ENCODE assay signal across 14 cellular contexts in genomic region chr5:52943285-52943684, GRCh38. TPM values are rescaled to one million over a fixed set of nuclear protein-coding genes. Genes with fewer than 3 reads are reported as not detected.
A peak's percentile ranks its signal among the peaks of the same experiment; 100 is the strongest.
DNase-seq lines count a peak whose midpoint lies in the region; ATAC-seq and TF ChIP-seq lines count a peak whose summit lies in the region.
"Had no signal": no experiment of that assay in that cellular context is flagged by ENCODE, and none has a peak within 500 bp of the region (broad histone marks: within the 10 kb centered on the region; RNA-seq: fewer than 3 reads in every experiment).

No MANE protein-coding gene starts in this region.

- H3K4me3 ChIP-seq in endodermal cell (ENCODE audit: low read length): no peak overlapping the region
- no peak overlapping the region for H3K4me3 ChIP-seq in lower leg skin (ENCODE audit: low read depth, poor library complexity, severe bottlenecking)
- H3K4me3 ChIP-seq: prostate gland had no signal

- no peaks in the 10 kb centered on the region for H3K36me3 ChIP-seq in endodermal cell (ENCODE audit: control insufficient read depth, insufficient read depth, low read length)
- H3K36me3 ChIP-seq: prostate gland had no signal

- no peak for TF ChIP-seq POLR2A in lower leg skin (IDR thresholded peaks at IDR 0.05)

- H3K27me3 Mint-ChIP-seq in endodermal cell (ENCODE audit: insufficient read depth): no peaks in the 10 kb centered on the region

- peak; percentile 76 for ATAC-seq in GM19351 (IDR thresholded peaks at IDR 0.05; ENCODE audit: unreplicated experiment)
- ATAC-seq in GM21447 (IDR thresholded peaks at IDR 0.05; ENCODE audit: unreplicated experiment): no peak

- no peaks in the 10 kb centered on the region for H3K4me1 Mint-ChIP-seq in endodermal cell

- no peaks in the 10 kb centered on the region for H3K36me3 Mint-ChIP-seq in endodermal cell (ENCODE audit: low read depth)
- H3K36me3 Mint-ChIP-seq: CD4-positive, CD25-positive, alpha-beta regulatory T cell had no signal

- no peak overlapping the region for H3K9ac ChIP-seq in endodermal cell (ENCODE audit: extremely low read depth, low read length, poor library complexity, severe bottlenecking)

- H3K4me3 Mint-ChIP-seq in endodermal cell: no peak overlapping the region
- H3K4me3 Mint-ChIP-seq: activated T-helper 1 cell treated with anti-CD3 and anti-CD28 coated beads, Interleukin-12 subunit alpha, Interleukin-12 subunit beta, Interleukin-2, Interleukin-4 antibody, amounts not matched to agents 30 ng/mL and 10 ng/mL and 1 ng/mL, durations not matched to agents 14 hours and 24 hours and 36 hours; CD4-positive, CD25-positive, alpha-beta regulatory T cell; T-helper 1 cell treated with Interleukin-12 subunit alpha and Interleukin-12 subunit beta and Interleukin-4 antibody, amounts not matched to agents 30 μg/mL and 1 μg/mL, for 36 hours had no signal

- H3K9me3 ChIP-seq in endodermal cell (ENCODE audit: control insufficient read depth, low read length): no peaks in the 10 kb centered on the region
- H3K9me3 ChIP-seq: prostate gland had no signal

- DNase-seq in LHCN-M2 (ENCODE audit: low read depth) (peak; percentile 20), endodermal cell (no peak), lower leg skin (ENCODE audit: low spot score in 2 of 2) (no peak), ureter (ENCODE audit: low spot score) (no peak), HPDE6-E6E7 (ENCODE audit: extremely low spot score) (no peak)
- DNase-seq: CD4-positive, CD25-positive, alpha-beta regulatory T cell; effector CD4-positive, alpha-beta T cell; NCI-H2081 treated with DMSO at 0.1 percent for 48 hours had no signal

- peak; percentile 53 for TF ChIP-seq CTCF in C4-2B (conservative IDR thresholded peaks at IDR 0.05)
- TF ChIP-seq CTCF in endodermal cell (conservative IDR thresholded peaks at IDR 0.05): peak; percentile 32
- no peak for TF ChIP-seq CTCF in lower leg skin (IDR thresholded peaks at IDR 0.05)

- no peaks in the 10 kb centered on the region for H3K9me3 Mint-ChIP-seq in endodermal cell
- H3K9me3 Mint-ChIP-seq: activated T-helper 1 cell treated with anti-CD3 and anti-CD28 coated beads, Interleukin-12 subunit alpha, Interleukin-12 subunit beta, Interleukin-2, Interleukin-4 antibody, amounts not matched to agents 30 ng/mL and 10 ng/mL and 1 ng/mL, durations not matched to agents 14 hours and 24 hours and 36 hours; CD4-positive, CD25-positive, alpha-beta regulatory T cell; T-helper 1 cell treated with Interleukin-12 subunit alpha and Interleukin-12 subunit beta and Interleukin-4 antibody, amounts not matched to agents 30 μg/mL and 1 μg/mL, for 36 hours had no signal

- WGBS in endodermal cell (ENCODE audit: insufficient coverage in 1 of 2, insufficient read length in 1 of 2), 2 experiments: 96 to 100% methylated on average over 1 to 2 of the region's 2 CpGs
- WGBS in lower leg skin, 2 donors: 100% methylated on average over 2 of the region's 2 CpGs

- H3K27ac ChIP-seq in C4-2B: no peak overlapping the region
- H3K27ac ChIP-seq in endodermal cell (ENCODE audit: low read depth, low read length): no peak overlapping the region
- H3K27ac ChIP-seq: prostate gland had no signal

- H3K27me3 ChIP-seq in endodermal cell (ENCODE audit: control insufficient read depth, insufficient read depth, low read length, poor library complexity, severe bottlenecking): no peaks in the 10 kb centered on the region

- intact Hi-C loops in lower leg skin (cut with DNase I; ENCODE audit: low total_unique reads): no loop called here

- H3K27ac Mint-ChIP-seq in endodermal cell: no peak overlapping the region
- H3K27ac Mint-ChIP-seq: activated T-helper 1 cell treated with anti-CD3 and anti-CD28 coated beads, Interleukin-12 subunit alpha, Interleukin-12 subunit beta, Interleukin-2, Interleukin-4 antibody, amounts not matched to agents 30 ng/mL and 10 ng/mL and 1 ng/mL, durations not matched to agents 14 hours and 24 hours and 36 hours; CD4-positive, CD25-positive, alpha-beta regulatory T cell; T-helper 1 cell treated with Interleukin-12 subunit alpha and Interleukin-12 subunit beta and Interleukin-4 antibody, amounts not matched to agents 30 μg/mL and 1 μg/mL, for 36 hours had no signal

- no peaks in the 10 kb centered on the region for H3K4me1 ChIP-seq in endodermal cell (ENCODE audit: control insufficient read depth, insufficient read depth, low read length)
- H3K4me1 ChIP-seq: prostate gland had no signal

RNA-seq across cellular contexts. Expression of gene ITGA2, which starts 45.9 kb away (rescaled TPM):
- total RNA-seq in LHCN-M2 (2014; rRNA removed) (1.5 TPM in 2 replicates), endodermal cell (1 to 10 TPM; 1.3 to 4.0 TPM), lower leg skin (10 to 100 TPM; 28.6 to 36.7 (median 34.1) TPM), ureter (40.5 TPM)
- 0.13 TPM for polyA plus RNA-seq in LHCN-M2 (2012)
- polyA plus RNA-seq in endodermal cell (2013, experiment 1 of 2): 2.4 TPM
- 2.4 TPM for polyA plus RNA-seq in endodermal cell (2013, experiment 2 of 2)

Comparison
In these comparisons a context has a peak if more than half of its experiments do, and no peak if none do; other contexts are left out.
1. CTCF ChIP-seq: peak in C4-2B (single experiment) and endodermal cell (single experiment); none in lower leg skin (0 of 3).